ENCODE assay signal across 21 cellular contexts in the genomic region with DNA sequence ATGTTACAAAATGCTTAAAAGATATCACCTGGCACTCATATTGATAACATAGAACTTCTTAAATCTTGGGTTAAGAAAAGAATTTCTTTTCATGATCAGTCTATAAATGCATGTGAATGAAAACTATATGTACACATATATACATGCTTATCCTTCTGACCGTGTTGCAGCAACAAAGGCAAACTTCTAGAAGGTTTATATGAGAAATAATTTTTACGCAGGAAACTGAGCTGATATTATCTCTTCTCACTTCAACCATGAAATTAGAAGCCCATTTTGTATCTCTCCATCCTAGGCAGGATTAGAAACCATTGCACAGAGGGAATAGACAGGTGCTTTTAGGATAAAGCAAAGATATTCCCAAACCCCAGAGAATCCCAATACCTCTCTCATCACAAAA.
DNase-seq lines count a peak whose midpoint lies in the region; TF ChIP-seq lines count a peak whose summit lies in the region.
"Had no signal": no experiment of that assay in that cellular context is flagged by ENCODE, and none has a peak within 500 bp of the region (broad histone marks: within the 10 kb centered on the region; RNA-seq: fewer than 3 reads in every experiment).

No MANE protein-coding gene starts in this region.

- peak overlapping the region; percentile 41 for H3K9ac ChIP-seq in SK-N-MC (ENCODE audit: insufficient read length)
- peak overlapping the region; percentile 77 for H3K9ac ChIP-seq in mesenchymal stem cell (ENCODE audit: low read length)

- no peaks in the 10 kb centered on the region for H3K27me3 Mint-ChIP-seq in brain
- H3K27me3 Mint-ChIP-seq: activated naive CD8-positive, alpha-beta T cell treated with anti-CD3 and anti-CD28 coated beads, Interleukin-2, amount 10 ng/mL, durations not matched to agents 7 days and 5 days; CD4-positive, CD25-positive, alpha-beta regulatory T cell had no signal

- H3K4ac ChIP-seq in mesenchymal stem cell (ENCODE audit: low read depth in 1 of 2, low read length in 2 of 2), result no peak overlapping the region

- no peaks in the 10 kb centered on the region for H3K79me1 ChIP-seq in mesenchymal stem cell (replicated peaks; ENCODE audit: low read length, poor library complexity, severe bottlenecking)

- H3K23ac ChIP-seq in mesenchymal stem cell (ENCODE audit: low read length in 2 of 2), result no peak overlapping the region

- H2BK120ac ChIP-seq in mesenchymal stem cell (ENCODE audit: low read depth, low read length), result no peak overlapping the region

- H3K27me3 ChIP-seq in mesenchymal stem cell (ENCODE audit: control insufficient read depth in 1 of 2, insufficient read depth in 1 of 2, low read length in 2 of 2), result peaks cover 0 to 1% of the 10 kb centered on the region in 2 experiments
- H3K27me3 ChIP-seq: esophagus muscularis mucosa, spleen had no signal

- no peak overlapping the region for H3K18ac ChIP-seq in mesenchymal stem cell (ENCODE audit: low read depth in 1 of 2, low read length in 2 of 2)

- H3K4me3 ChIP-seq in SK-N-MC (peak overlapping the region; percentile 20), mesenchymal stem cell (ENCODE audit: insufficient read depth in 1 of 2, low read depth in 1 of 2, low read length in 2 of 2) (no peak overlapping the region)
- H3K4me3 ChIP-seq: esophagus muscularis mucosa, mucosa of descending colon, spleen had no signal

- no peak overlapping the region for H2BK12ac ChIP-seq in mesenchymal stem cell (ENCODE audit: low read length in 2 of 2)

- H3K36me3 Mint-ChIP-seq in brain, result no peaks in the 10 kb centered on the region
- H3K36me3 Mint-ChIP-seq: activated naive CD8-positive, alpha-beta T cell treated with anti-CD3 and anti-CD28 coated beads, Interleukin-2, amount 10 ng/mL, durations not matched to agents 7 days and 5 days; CD4-positive, CD25-positive, alpha-beta regulatory T cell; WTC11 had no signal

- no peak overlapping the region for H3K27ac ChIP-seq in SK-N-MC
- H3K27ac ChIP-seq in mesenchymal stem cell (ENCODE audit: low read length, poor library complexity, severe bottlenecking), result no peak overlapping the region
- H3K27ac ChIP-seq in substantia nigra (ENCODE audit: low read depth, low read length, poor library complexity, severe bottlenecking), result peak overlapping the region; percentile 77
- H3K27ac ChIP-seq: HL-60 had no signal

- H3K4me2 ChIP-seq in mesenchymal stem cell (ENCODE audit: low read length, poor library complexity, severe bottlenecking), result no peak overlapping the region

- H3K4me3 Mint-ChIP-seq in brain, result no peak overlapping the region
- H3K4me3 Mint-ChIP-seq: activated naive CD8-positive, alpha-beta T cell treated with anti-CD3 and anti-CD28 coated beads, Interleukin-2, amount 10 ng/mL, durations not matched to agents 7 days and 5 days; CD4-positive, CD25-positive, alpha-beta regulatory T cell; WTC11 had no signal

- H2BK5ac ChIP-seq in mesenchymal stem cell (ENCODE audit: low read depth, low read length, poor library complexity, severe bottlenecking), result no peak overlapping the region

- no peak overlapping the region for H4K8ac ChIP-seq in mesenchymal stem cell (ENCODE audit: low read length)

- no peak overlapping the region for H3K14ac ChIP-seq in mesenchymal stem cell (ENCODE audit: low read length in 2 of 2)

- H3K27ac Mint-ChIP-seq in brain, result peak overlapping the region in 4 of 5 experiments; percentile 81 to 96 (median 94)
- H3K27ac Mint-ChIP-seq: activated naive CD8-positive, alpha-beta T cell treated with anti-CD3 and anti-CD28 coated beads, Interleukin-2, amount 10 ng/mL, durations not matched to agents 7 days and 5 days; CD4-positive, CD25-positive, alpha-beta regulatory T cell; WTC11 had no signal

- 100% methylated on average over 1 of the region's 2 CpGs for WGBS in mesenchymal stem cell

- peaks cover 41% of the 10 kb centered on the region for H3K4me1 Mint-ChIP-seq in brain
- H3K4me1 Mint-ChIP-seq: CD4-positive, CD25-positive, alpha-beta regulatory T cell had no signal

- peaks cover 2% of the 10 kb centered on the region for H3K4me1 ChIP-seq in mesenchymal stem cell (ENCODE audit: control insufficient read depth, insufficient read depth, low read depth, low read length)

- DNase-seq in SK-N-MC (ENCODE audit: low read depth, low spot score) (no peak), mesenchymal stem cell (no peak), substantia nigra (lab: John Stamatoyannopoulos, UW) (no peak)
- DNase-seq in activated CD4-positive, alpha-beta T cell treated with anti-CD3 and anti-CD28 coated beads for 48 hours, result no peak
- DNase-seq in activated CD4-positive, alpha-beta T cell treated with anti-CD3 and anti-CD28 coated beads, Interleukin-2, amount 50 U/mL, for 1 hour, result no peak
- DNase-seq in activated effector memory CD4-positive, alpha-beta T cell treated with Interleukin-2 at 50 U/mL for 16 hours, result no peak
- DNase-seq: activated CD4-positive, alpha-beta T cell treated with anti-CD3 and anti-CD28 coated beads, Interleukin-2, amount 50 U/mL, for 48 hours; activated naive CD8-positive, alpha-beta T cell treated with anti-CD3 and anti-CD28 coated beads, Interleukin-2, amount 10 ng/mL, durations not matched to agents 7 days and 5 days; CD4-positive, CD25-positive, alpha-beta regulatory T cell; effector memory CD4-positive, alpha-beta T cell; foreskin melanocyte; mucosa of descending colon; NCI-H1092; NCI-H1930; spleen; stimulated activated CD4-positive, alpha-beta T cell treated with anti-CD3 and anti-CD28 coated beads, Interleukin-4, amount 100 ng/mL, for 4 hours; stimulated activated naive CD4-positive, alpha-beta T cell had no signal

- H4K91ac ChIP-seq in mesenchymal stem cell (ENCODE audit: low read length), result no peak overlapping the region

- no peak overlapping the region for H2AFZ ChIP-seq in mesenchymal stem cell (ENCODE audit: low read depth, low read length)

- TF ChIP-seq CTCF in brain (conservative IDR thresholded peaks at IDR 0.05), result no peak

- H3K9me3 Mint-ChIP-seq in brain, result no peaks in the 10 kb centered on the region
- H3K9me3 Mint-ChIP-seq: activated naive CD8-positive, alpha-beta T cell treated with anti-CD3 and anti-CD28 coated beads, Interleukin-2, amount 10 ng/mL, durations not matched to agents 7 days and 5 days; CD4-positive, CD25-positive, alpha-beta regulatory T cell; WTC11 had no signal

- H2AK5ac ChIP-seq in mesenchymal stem cell (ENCODE audit: low read length, severe bottlenecking), result no peak overlapping the region

- no peak overlapping the region for H2BK15ac ChIP-seq in mesenchymal stem cell (ENCODE audit: low read depth, poor library complexity, severe bottlenecking)

- no peaks in the 10 kb centered on the region for H3K36me3 ChIP-seq in SK-N-MC (ENCODE audit: insufficient read depth, low read length)
- no peaks in the 10 kb centered on the region for H3K36me3 ChIP-seq in mesenchymal stem cell (ENCODE audit: control insufficient read depth in 1 of 2, insufficient read depth in 2 of 2, low read depth in 1 of 2, low read length in 2 of 2)
- H3K36me3 ChIP-seq: esophagus muscularis mucosa, spleen had no signal

- H3K9me3 ChIP-seq in SK-N-MC (ENCODE audit: low read depth, low read length), result no peaks in the 10 kb centered on the region
- no peaks in the 10 kb centered on the region for H3K9me3 ChIP-seq in mesenchymal stem cell (ENCODE audit: control insufficient read depth, low read length)
- H3K9me3 ChIP-seq: esophagus muscularis mucosa, mucosa of descending colon, spleen had no signal
